Comparison of ENCODE assay signal across 31 cellular contexts in the genomic region with DNA sequence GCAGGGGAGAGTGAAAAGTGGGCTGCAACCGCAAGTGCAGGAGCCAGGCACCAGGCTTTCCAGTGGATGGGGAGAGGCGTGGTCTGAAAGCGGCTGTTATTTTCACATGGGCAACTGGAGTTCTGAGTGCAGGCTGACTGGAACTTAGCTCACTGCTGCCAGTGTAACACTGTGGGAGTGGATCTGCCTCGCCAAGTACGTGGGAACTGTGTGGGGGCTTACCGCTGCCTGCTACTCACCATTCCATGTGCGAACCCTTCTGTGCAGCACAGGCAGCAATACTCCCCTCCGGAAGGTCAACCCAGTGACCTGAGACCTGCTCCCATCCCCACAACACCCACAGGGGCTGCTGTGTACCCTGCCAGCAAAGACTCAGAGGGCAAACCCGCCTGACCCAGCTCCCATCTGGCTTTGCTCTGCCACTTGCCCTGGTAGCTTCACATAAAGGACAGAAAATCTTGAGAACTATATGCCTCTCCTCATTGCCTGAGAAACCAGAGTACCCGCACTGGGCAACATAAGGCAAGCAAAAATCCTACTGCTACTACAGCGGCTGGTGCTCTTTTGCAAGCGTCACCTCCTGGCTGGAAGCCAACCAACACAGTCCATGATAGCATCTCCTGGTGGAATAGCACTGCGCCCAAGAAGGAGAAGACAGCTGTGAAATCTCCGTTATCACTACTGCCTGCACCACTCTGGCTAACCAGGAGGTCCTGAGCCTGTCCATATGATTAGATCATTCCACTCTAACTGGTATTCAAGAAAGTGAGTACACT. TPM values are rescaled to one million over a fixed set of nuclear protein-coding genes. Genes with fewer than 3 reads are reported as not detected.
DNase-seq lines count a peak whose midpoint lies in the region; ATAC-seq and TF ChIP-seq lines count a peak whose summit lies in the region.
"Had no signal": no experiment of that assay in that cellular context is flagged by ENCODE, and none has a peak within 500 bp of the region (broad histone marks: within the 10 kb centered on the region; RNA-seq: fewer than 3 reads in every experiment).

No MANE protein-coding gene starts in this region.

- H3K9me3 ChIP-seq in body of pancreas: no peaks in the 10 kb centered on the region
- no peaks in the 10 kb centered on the region for H3K9me3 ChIP-seq in thyroid gland
- H3K9me3 ChIP-seq: MG63, neutrophil, Peyer's patch, tibial artery had no signal

- H3K4me3 Mint-ChIP-seq in osteocyte (ENCODE audit: unreplicated experiment): no peak overlapping the region
- H3K4me3 Mint-ChIP-seq: activated CD4-positive, alpha-beta memory T cell treated with anti-CD3 and anti-CD28 coated beads for 36 hours; endodermal cell; T-helper 2 cell treated with Interferon-gamma antibody and Interleukin-4, amounts not matched to agents 5 μg/mL and 100 μg/mL, for 36 hours had no signal

- DNase-seq in NCI-H748 (lab: John Stamatoyannopoulos, UW; ENCODE audit: unreplicated experiment) (peak; percentile 33), NCI-H748 treated with DMSO at 0.1 percent for 48 hours (lab: John Stamatoyannopoulos, UW) (no peak), NCI-H2171 (lab: John Stamatoyannopoulos, UW) (peak; percentile 30), cardiac fibroblast (ENCODE audit: low read depth in 2 of 2) (peak; percentile 3 to 15), osteocyte (ENCODE audit: extremely low spot score, unreplicated experiment) (peak; percentile 74), AG08395 (ENCODE audit: low spot score) (no peak), body of pancreas (no peak), thyroid gland (no peak)
- DNase-seq: activated CD4-positive, alpha-beta memory T cell treated with anti-CD3 and anti-CD28 coated beads for 36 hours; activated CD4-positive, CD25-positive, alpha-beta regulatory T cell; activated effector memory CD4-positive, alpha-beta T cell treated with anti-CD3 and anti-CD28 coated beads, Interleukin-2, amount 50 U/mL, for 16 hours; Calu3; endodermal cell; glutamatergic neuron; GOT3; IMR-90; MG63; NCI-H1436 treated with DMSO at 0.1 percent for 48 hours; NCI-H226; Peyer's patch; stimulated activated CD4-positive, alpha-beta T cell treated with anti-CD3 and anti-CD28 coated beads, Interleukin-2, amount 100 ng/mL, for 48 hours; stimulated activated naive CD4-positive, alpha-beta T cell; tibial artery had no signal

- no peak overlapping the region for H3K27ac ChIP-seq in body of pancreas
- H3K27ac ChIP-seq in thyroid gland: no peak overlapping the region
- H3K27ac ChIP-seq: BLaER1, coronary artery, neutrophil, Peyer's patch, tibial artery had no signal

- H3K4me1 ChIP-seq in body of pancreas (no peaks in the 10 kb centered on the region), thyroid gland (no peaks in the 10 kb centered on the region)
- H3K4me1 ChIP-seq: BLaER1, tibial artery had no signal

- TF ChIP-seq CTCF in cardiac fibroblast (IDR thresholded peaks at IDR 0.05; ENCODE audit: low read depth, low read length): no peak
- TF ChIP-seq CTCF in osteocyte (IDR thresholded peaks at IDR 0.05): no peak
- TF ChIP-seq CTCF in body of pancreas (IDR thresholded peaks at IDR 0.05): no peak
- no peak for TF ChIP-seq CTCF in thyroid gland (IDR thresholded peaks at IDR 0.05)

- H3K4me3 ChIP-seq in cardiac fibroblast (replicated peaks in 1 of 2; ENCODE audit: low read depth in 2 of 2, low read length in 2 of 2) (no peak overlapping the region), body of pancreas (no peak overlapping the region), thyroid gland (replicated peaks in 1 of 3) (no peak overlapping the region)
- H3K4me3 ChIP-seq: BLaER1, coronary artery, MG63, Peyer's patch, smooth muscle cell, tibial artery had no signal

- H3K27ac Mint-ChIP-seq in osteocyte (ENCODE audit: unreplicated experiment): no peak overlapping the region
- H3K27ac Mint-ChIP-seq: activated CD4-positive, alpha-beta memory T cell treated with anti-CD3 and anti-CD28 coated beads for 36 hours; endodermal cell; T-helper 2 cell treated with Interferon-gamma antibody and Interleukin-4, amounts not matched to agents 5 μg/mL and 100 μg/mL, for 36 hours had no signal

- no peaks in the 10 kb centered on the region for H3K4me1 Mint-ChIP-seq in osteocyte (ENCODE audit: unreplicated experiment)
- H3K4me1 Mint-ChIP-seq: endodermal cell had no signal

- intact Hi-C loops in body of pancreas (cut with DNase I): no loop called here
- intact Hi-C loops in thyroid gland (cut with DNase I): no loop called here

- H3K36me3 ChIP-seq in body of pancreas (replicated peaks in 1 of 2; ENCODE audit: insufficient read depth in 1 of 2, low read depth in 2 of 2) (no peaks in the 10 kb centered on the region), thyroid gland (no peaks in the 10 kb centered on the region)
- H3K36me3 ChIP-seq: BLaER1, MG63, neutrophil, Peyer's patch, tibial artery had no signal

- H3K9me3 Mint-ChIP-seq in osteocyte (ENCODE audit: unreplicated experiment): no peaks in the 10 kb centered on the region
- H3K9me3 Mint-ChIP-seq: endodermal cell; T-helper 2 cell treated with Interferon-gamma antibody and Interleukin-4, amounts not matched to agents 5 μg/mL and 100 μg/mL, for 36 hours had no signal

- H3K27me3 ChIP-seq in body of pancreas (no peaks in the 10 kb centered on the region), thyroid gland (no peaks in the 10 kb centered on the region)
- H3K27me3 ChIP-seq: BLaER1, MG63, neutrophil, Peyer's patch, tibial artery had no signal

- peaks cover 29% of the 10 kb centered on the region for H3K27me3 Mint-ChIP-seq in osteocyte (ENCODE audit: unreplicated experiment)
- H3K27me3 Mint-ChIP-seq: activated CD4-positive, alpha-beta memory T cell treated with anti-CD3 and anti-CD28 coated beads for 36 hours had no signal

- ATAC-seq in body of pancreas: no peak

- TF ChIP-seq POLR2A in body of pancreas (IDR thresholded peaks at IDR 0.05): no peak
- no peak for TF ChIP-seq POLR2A in thyroid gland (IDR thresholded peaks at IDR 0.05)

- WGBS in body of pancreas, 2 donors: 72 to 79% methylated on average over 9 to 14 of the region's 14 CpGs
- whole genome bisulfite sequencing in thyroid gland, 2 donors: 78 to 83% methylated on average over 12 to 13 of the region's 14 CpGs

- no peaks in the 10 kb centered on the region for H3K36me3 Mint-ChIP-seq in osteocyte (ENCODE audit: unreplicated experiment)
- H3K36me3 Mint-ChIP-seq: activated CD4-positive, alpha-beta memory T cell treated with anti-CD3 and anti-CD28 coated beads for 36 hours had no signal

RNA-seq across cellular contexts. Expression of a gene that starts 54.4 kb away (rescaled TPM):
- not detected in 2 replicates for total RNA-seq in osteocyte
- total RNA-seq in body of pancreas: not detected
- total RNA-seq in thyroid gland: not detected
- total RNA-seq: A172, Calu3, endodermal cell, fibroblast of lung, IMR-90, renal cortical epithelial cell, smooth muscle cell had no signal

Comparison
In these comparisons a context has a peak if more than half of its experiments do, and no peak if none do; other contexts are left out.
1. DNase-seq: peak in NCI-H748 (single experiment), NCI-H2171 (single experiment), cardiac fibroblast (2 of 2) and osteocyte (single experiment); none in NCI-H748 treated with DMSO at 0.1 percent for 48 hours (single experiment), AG08395 (single experiment), body of pancreas (0 of 4) and thyroid gland (0 of 2).